Comparison of ENCODE assay signal across 23 cellular contexts in the genomic region with DNA sequence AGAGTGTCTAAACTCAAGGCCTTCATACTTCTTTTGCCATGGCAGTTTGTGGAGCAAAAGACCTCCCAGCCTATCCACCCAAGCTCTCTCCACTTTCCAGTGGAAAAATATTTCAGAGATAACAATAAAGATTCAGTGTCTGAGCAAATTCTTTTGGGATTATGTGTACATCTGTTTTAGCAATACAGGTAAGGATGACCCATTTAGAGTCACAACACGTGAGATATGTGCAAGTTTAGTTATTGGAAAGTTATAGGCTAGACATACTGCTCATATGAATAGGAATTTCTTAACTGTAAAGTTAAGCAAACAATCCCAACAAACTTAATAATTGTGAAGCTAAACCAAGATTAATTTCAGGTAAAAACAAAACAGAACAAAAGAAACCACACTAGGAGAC.
DNase-seq lines count a peak whose midpoint lies in the region; TF ChIP-seq lines count a peak whose summit lies in the region.
"Had no signal": no experiment of that assay in that cellular context is flagged by ENCODE, and none has a peak within 500 bp of the region (broad histone marks: within the 10 kb centered on the region; RNA-seq: fewer than 3 reads in every experiment).

No MANE protein-coding gene starts in this region.

- no peak overlapping the region for H3K9ac ChIP-seq in mammary epithelial cell (ENCODE audit: insufficient read depth, low read length)
- no peak overlapping the region for H3K9ac ChIP-seq in smooth muscle cell (ENCODE audit: low read depth)

- in situ Hi-C loops in mammary epithelial cell (cut with MboI; ENCODE audit: low sequenced_read_pairs in 2 of 2), result no loop called here

- DNase-seq in AG04450 (ENCODE audit: low read depth, low spot score) (peak; percentile 33), HS-5 (ENCODE audit: low read depth) (peak; percentile 73), mammary epithelial cell (peak; percentile 16), fibroblast of villous mesenchyme (ENCODE audit: low read depth) (peak; percentile 77), smooth muscle cell (lab: John Stamatoyannopoulos, UW; ENCODE audit: unreplicated experiment) (no peak), medulla oblongata (ENCODE audit: extremely low spot score) (no peak), cerebellar cortex (ENCODE audit: low spot score) (no peak), NCI-H1105 (lab: John Stamatoyannopoulos, UW) (no peak)
- DNase-seq: activated CD4-positive, alpha-beta T cell treated with anti-CD3 and anti-CD28 coated beads for 4 hours; activated naive CD4-positive, alpha-beta T cell treated with anti-CD3 and anti-CD28 coated beads, Interleukin-2, amount 50 U/mL, for 16 hours; aorta; Kasumi-1; left cardiac atrium; NCI-H187 treated with DMSO at 0.1 percent for 48 hours; NCI-H2171 treated with DMSO at 0.1 percent for 48 hours; NCI-H524 treated with DMSO at 0.1 percent for 48 hours; Right ventricle myocardium superior; stimulated activated CD4-positive, alpha-beta T cell treated with anti-CD3 and anti-CD28 coated beads, Interleukin-12 subunit alpha, Interleukin-12 subunit beta, amount 100 ng/mL, for 4 hours; stimulated activated CD4-positive, alpha-beta T cell treated with anti-CD3 and anti-CD28 coated beads, Interleukin-4, amount 100 ng/mL, for 24 hours had no signal

- no TSS peak for BruUV-seq in mammary epithelial cell (replicated peaks; lab: Mats Ljungman, UMichigan)

- no peaks in the 10 kb centered on the region for H4K20me1 ChIP-seq in mammary epithelial cell (ENCODE audit: insufficient read depth, low read length)
- no peaks in the 10 kb centered on the region for H4K20me1 ChIP-seq in smooth muscle cell (ENCODE audit: low read depth)

- WGBS in mammary epithelial cell (ENCODE audit: low coverage, missing lambda C conversion rate), result 40% methylated on average over 1 of the region's 1 CpG
- 11% methylated on average over 1 of the region's 1 CpG for WGBS in smooth muscle cell (ENCODE audit: low lambda C conversion rate)

- peak overlapping the region; percentile 22 for H3K27ac ChIP-seq in AG04450 (ENCODE audit: low read depth, low read length)
- no peak overlapping the region for H3K27ac ChIP-seq in mammary epithelial cell (ENCODE audit: insufficient read depth, low read depth, low read length)
- no peak overlapping the region for H3K27ac ChIP-seq in smooth muscle cell (ENCODE audit: low read depth)
- H3K27ac ChIP-seq: C4-2B, gastroesophageal sphincter, hepatocyte, right atrium auricular region had no signal

- no peak overlapping the region for H3K4me3 ChIP-seq in AG04450 (ENCODE audit: low read depth, low read length)
- no peak overlapping the region for H3K4me3 ChIP-seq in mammary epithelial cell (replicated peaks in 1 of 3; ENCODE audit: insufficient read depth in 1 of 3, low read depth in 2 of 3, low read length in 3 of 3)
- H3K4me3 ChIP-seq in fibroblast of villous mesenchyme (ENCODE audit: low read depth, low read length), result no peak overlapping the region
- no peak overlapping the region for H3K4me3 ChIP-seq in smooth muscle cell
- H3K4me3 ChIP-seq: gastroesophageal sphincter, hepatocyte, right atrium auricular region had no signal

- TF ChIP-seq CTCF in AG04450 (IDR thresholded peaks at IDR 0.05; ENCODE audit: low read depth, low read length) (no peak), mammary epithelial cell (conservative IDR thresholded peaks at IDR 0.05 in 1 of 2, IDR thresholded peaks at IDR 0.05 in 1 of 2; ENCODE audit: extremely low read depth in 1 of 2, insufficient read depth in 1 of 2, low read depth in 1 of 2, low read length in 2 of 2) (no peak), fibroblast of villous mesenchyme (IDR thresholded peaks at IDR 0.05; ENCODE audit: insufficient read depth, low read depth, low read length) (no peak), smooth muscle cell (IDR thresholded peaks at IDR 0.05; ENCODE audit: borderline replicate concordance, insufficient read depth, poor library complexity, severe bottlenecking) (no peak)

- intact Hi-C loops in mammary epithelial cell (cut with micrococcal nuclease), result no loop called here

- H3K4me2 ChIP-seq in mammary epithelial cell (ENCODE audit: insufficient read depth, low read depth, low read length) (no peak overlapping the region), smooth muscle cell (no peak overlapping the region)
- H3K4me2 ChIP-seq: hepatocyte had no signal

- dilution Hi-C loops in mammary epithelial cell (cut with HindIII; ENCODE audit: low sequenced_read_pairs), result no loop called here

- no peaks in the 10 kb centered on the region for H3K4me1 ChIP-seq in mammary epithelial cell (ENCODE audit: insufficient read depth, low read length)
- H3K4me1 ChIP-seq in smooth muscle cell (ENCODE audit: low read depth), result no peaks in the 10 kb centered on the region
- H3K4me1 ChIP-seq: gastroesophageal sphincter, right atrium auricular region had no signal

- H3K9me3 ChIP-seq in AG04450 (ENCODE audit: control insufficient read depth, insufficient read depth, low read length) (no peaks in the 10 kb centered on the region; the same call in 1 of the 2 replicates), mammary epithelial cell (replicated peaks; ENCODE audit: insufficient read depth, low read length) (no peaks in the 10 kb centered on the region), smooth muscle cell (replicated peaks; ENCODE audit: low read depth) (no peaks in the 10 kb centered on the region)

- CTCF ChIA-PET in AG04450 (lab: Charles Lee) (interaction anchor here (1.1 kb wide), 1 partner anchor 147 kb away, joined by 3 read pairs; no protein-coding TSS in a partner anchor), mammary epithelial cell (lab: Charles Lee; ENCODE audit: low non-redundant PET) (no interaction called here)

- POLR2A ChIA-PET in AG04450 (lab: Yijun Ruan, JAX), result no interaction called here

- no peak overlapping the region for H2AFZ ChIP-seq in mammary epithelial cell (ENCODE audit: low read depth, low read length)
- H2AFZ ChIP-seq in smooth muscle cell (ENCODE audit: low read depth), result no peak overlapping the region
- H2AFZ ChIP-seq: hepatocyte had no signal

- H3K27me3 ChIP-seq in AG04450 (ENCODE audit: control insufficient read depth, insufficient read depth, low read length) (no peaks in the 10 kb centered on the region), mammary epithelial cell (ENCODE audit: insufficient read depth, low read length) (no peaks in the 10 kb centered on the region), smooth muscle cell (ENCODE audit: low read depth) (no peaks in the 10 kb centered on the region)
- H3K27me3 ChIP-seq: gastroesophageal sphincter, hepatocyte, right atrium auricular region had no signal

- H3K79me2 ChIP-seq in mammary epithelial cell (ENCODE audit: insufficient read depth, low read length), result no peaks in the 10 kb centered on the region
- H3K79me2 ChIP-seq in smooth muscle cell (ENCODE audit: low read depth), result no peaks in the 10 kb centered on the region
- H3K79me2 ChIP-seq: hepatocyte had no signal

- H3F3A ChIP-seq in smooth muscle cell (ENCODE audit: low read depth), result no peaks in the 10 kb centered on the region

- H3K36me3 ChIP-seq in mammary epithelial cell (ENCODE audit: insufficient read depth, low read length), result no peaks in the 10 kb centered on the region
- no peaks in the 10 kb centered on the region for H3K36me3 ChIP-seq in smooth muscle cell (ENCODE audit: low read depth)
- H3K36me3 ChIP-seq: gastroesophageal sphincter, right atrium auricular region had no signal

Comparison
In these comparisons a context has a peak if more than half of its experiments do, and no peak if none do; other contexts are left out.
1. DNase-seq: peak in AG04450 (single experiment), HS-5 (single experiment), mammary epithelial cell (single experiment) and fibroblast of villous mesenchyme (single experiment); none in smooth muscle cell (single experiment), medulla oblongata (single experiment), cerebellar cortex (single experiment) and NCI-H1105 (single experiment).